ENCODE assay signal across 9 cellular contexts in genomic region chr12:116128779-116129178, GRCh38.
"Had no signal": no experiment of that assay in that cellular context is flagged by ENCODE, and none has a peak within 500 bp of the region (broad histone marks: within the 10 kb centered on the region; RNA-seq: fewer than 3 reads in every experiment).

No MANE protein-coding gene starts in this region.

- H3K36me3 Mint-ChIP-seq: IgD-negative memory B cell had no signal

- H3K4me3 Mint-ChIP-seq: GM23338, H9, HFFc6, IgD-negative memory B cell had no signal

- DNase-seq: H9, HFFc6, KG1 had no signal

- H3K4me3 ChIP-seq: GM23338 had no signal

- H2AFZ ChIP-seq: GM23338 had no signal

- H3K27ac Mint-ChIP-seq: GM23338, HFFc6 had no signal

- H3K9me3 Mint-ChIP-seq: GM23338, H9, HFFc6, IgD-negative memory B cell had no signal

- ATAC-seq: GM23338, HCT116 had no signal

- FAIRE-seq: H1, H54 had no signal

- H3K27me3 Mint-ChIP-seq: IgD-negative memory B cell had no signal

- H3K27ac ChIP-seq: HL-60 had no signal

- H3K4me2 ChIP-seq: GM23338 had no signal
